20 cellular contexts compared by ENCODE assay signal in the genomic region with DNA sequence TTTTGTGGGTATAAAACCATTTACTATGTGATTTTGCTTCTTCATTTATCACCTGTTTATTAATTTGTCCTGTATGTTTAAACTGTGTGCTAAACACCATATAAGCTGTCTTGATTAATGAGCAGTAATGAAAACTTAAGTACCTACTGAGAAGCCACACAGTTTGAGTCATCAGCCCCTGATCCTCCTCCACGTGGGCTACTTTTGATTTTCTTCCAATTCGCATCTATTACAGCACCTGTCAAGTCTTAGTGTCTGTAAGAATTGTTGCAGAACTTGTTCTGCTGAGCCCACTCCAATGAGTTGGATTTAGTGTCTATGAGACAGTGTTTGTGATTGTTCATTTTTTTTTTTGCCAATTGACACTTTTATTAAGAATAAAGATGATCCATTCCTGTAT. TPM values are rescaled to one million over a fixed set of nuclear protein-coding genes. Genes with fewer than 3 reads are reported as not detected.
"Had no signal": no experiment of that assay in that cellular context is flagged by ENCODE, and none has a peak within 500 bp of the region (broad histone marks: within the 10 kb centered on the region; RNA-seq: fewer than 3 reads in every experiment).

No MANE protein-coding gene starts in this region.

- ATAC-seq: activated naive CD8-positive, alpha-beta T cell treated with anti-CD3 and anti-CD28 coated beads, Interleukin-2, amount 50 U/mL, for 24 hours; gastrocnemius medialis; left ventricle myocardium superior; sciatic nerve; stimulated activated effector memory CD8-positive, alpha-beta T cell treated with anti-CD3 and anti-CD28 coated beads, Interleukin-12 subunit alpha, Interleukin-12 subunit beta, amount 100 ng/mL, for 72 hours had no signal

- H3K27me3 ChIP-seq: gastrocnemius medialis, neutrophil had no signal

- H3K4me3 ChIP-seq: gastrocnemius medialis, thoracic aorta had no signal

- H3K27ac ChIP-seq: epithelial cell of prostate, gastrocnemius medialis, neutrophil, thoracic aorta had no signal

- H3K9me3 ChIP-seq: gastrocnemius medialis, neutrophil, thoracic aorta had no signal

- DNase-seq: activated CD4-positive, alpha-beta memory T cell treated with anti-CD3 and anti-CD28 coated beads, Interleukin-2, amount 10 ng/mL, durations not matched to agents 7 days and 5 days; activated CD4-positive, alpha-beta T cell treated with anti-CD3 and anti-CD28 coated beads, Interleukin-2, amount 10 ng/mL, durations not matched to agents 7 days and 5 days; activated CD4-positive, CD25-positive, alpha-beta regulatory T cell treated with anti-CD3 and anti-CD28 coated beads, Interleukin-2, amount 50 U/mL, for 72 hours; activated naive CD8-positive, alpha-beta T cell treated with anti-CD3 and anti-CD28 coated beads, Interleukin-2, amount 50 U/mL, for 24 hours; activated T-cell treated with anti-CD3 and anti-CD28 coated beads, Interleukin-2, amount 50 U/mL, for 48 hours; dermis blood vessel endothelial cell; effector CD4-positive, alpha-beta T cell; gastrocnemius medialis; glutamatergic neuron; left ventricle myocardium superior; small intestine; stimulated activated CD4-positive, alpha-beta T cell treated with anti-CD3 and anti-CD28 coated beads, Interleukin-4, amount 100 ng/mL, for 24 hours; trophoblast cell had no signal

- H3K36me3 ChIP-seq: gastrocnemius medialis, neutrophil, thoracic aorta had no signal

- H3K4me1 ChIP-seq: gastrocnemius medialis had no signal

RNA-seq across cellular contexts. Expression of gene EPHA6, which starts 16.8 kb away (rescaled TPM):
- total RNA-seq: activated CD4-positive, alpha-beta memory T cell treated with anti-CD3 and anti-CD28 coated beads, Interleukin-2, amount 10 ng/mL, durations not matched to agents 7 days and 5 days; activated CD4-positive, alpha-beta T cell treated with anti-CD3 and anti-CD28 coated beads, Interleukin-2, amount 10 ng/mL, durations not matched to agents 7 days and 5 days; activated T-helper 2 cell treated with anti-CD3 and anti-CD28 coated beads, Interferon-gamma antibody, Interleukin-2, Interleukin-4, amounts not matched to agents 10 μg/mL and 5 μg/mL and 100 μg/mL, durations not matched to agents 14 hours and 24 hours and 36 hours; gastrocnemius medialis; lung microvascular endothelial cell had no signal
